ENCODE assay signal across 10 cellular contexts in genomic region chr9:113853333-113853732, GRCh38. TPM values are rescaled to one million over a fixed set of nuclear protein-coding genes. Genes with fewer than 3 reads are reported as not detected.
DNase-seq lines count a peak whose midpoint lies in the region; ATAC-seq and TF ChIP-seq lines count a peak whose summit lies in the region.
"Had no signal": no experiment of that assay in that cellular context is flagged by ENCODE, and none has a peak within 500 bp of the region (broad histone marks: within the 10 kb centered on the region; RNA-seq: fewer than 3 reads in every experiment).

No MANE protein-coding gene starts in this region.

- H3F3A ChIP-seq in SK-N-SH (replicated peaks; ENCODE audit: insufficient read depth) = no peaks in the 10 kb centered on the region

- H2AFZ ChIP-seq in SK-N-SH (ENCODE audit: low read depth) = no peak overlapping the region

- no peak for ATAC-seq in SK-N-SH treated with all-trans-retinoic acid at 6 μM for 48 hours

- H3K4me2 ChIP-seq in SK-N-SH = no peak overlapping the region

- H3K27me3 ChIP-seq in SK-N-SH (ENCODE audit: insufficient read depth) = no peaks in the 10 kb centered on the region
- no peaks in the 10 kb centered on the region for H3K27me3 ChIP-seq in stomach
- no peaks in the 10 kb centered on the region for H3K27me3 ChIP-seq in CD4-positive, alpha-beta memory T cell (ENCODE audit: insufficient read depth, low read length)

- no peaks in the 10 kb centered on the region for H3K36me3 Mint-ChIP-seq in CD4-positive, alpha-beta memory T cell

- no peak overlapping the region for H3K4me3 Mint-ChIP-seq in CD4-positive, alpha-beta memory T cell
- H3K4me3 Mint-ChIP-seq: CD8-positive, alpha-beta memory T cell had no signal

- H3K4me3 ChIP-seq in SK-N-SH (ENCODE audit: low read depth in 2 of 2, low read length in 1 of 2) (no peak overlapping the region), fibroblast of pulmonary artery (replicated peaks; ENCODE audit: low read depth, low read length) (no peak overlapping the region), stomach (no peak overlapping the region)
- H3K4me3 ChIP-seq in CD4-positive, alpha-beta memory T cell (ENCODE audit: low read length in 2 of 2) = no peak overlapping the region

- CTCF ChIA-PET in SK-N-SH (lab: Yijun Ruan, JAX) = interaction anchor here (0.6 to 1.3 kb wide), 5 partner anchors 10 to 46 kb away, joined by 3 to 5 read pairs (median 3); no protein-coding TSS in a partner anchor
- CTCF ChIA-PET in CD4-positive, alpha-beta memory T cell (lab: Charles Lee; ENCODE audit: partially characterized antibody) = interaction anchor here (1.3 kb wide), 1 partner anchor 10 kb away, joined by 4 read pairs; no protein-coding TSS in a partner anchor

- peaks cover 5 to 16% of the 10 kb centered on the region in 2 donors for H3K27me3 Mint-ChIP-seq in CD4-positive, alpha-beta memory T cell

- intact Hi-C loops in stomach (cut with DNase I; ENCODE audit: low total_unique reads) = no loop called here
- intact Hi-C loops in CD4-positive, alpha-beta memory T cell (cut with micrococcal nuclease) = no loop called here

- H3K36me3 ChIP-seq in SK-N-SH (replicated peaks in 1 of 2; ENCODE audit: control insufficient read depth in 1 of 2, insufficient read depth in 2 of 2, low read length in 1 of 2) = no peaks in the 10 kb centered on the region
- H3K36me3 ChIP-seq in stomach = no peaks in the 10 kb centered on the region
- H3K36me3 ChIP-seq in CD4-positive, alpha-beta memory T cell (ENCODE audit: insufficient read depth, low read length) = no peaks in the 10 kb centered on the region

- H3K9me3 ChIP-seq in SK-N-SH = 0 out of 2 replicates have a peak, but pooled peaks cover 4% of the 10 kb centered on the region
- H3K9me3 ChIP-seq in stomach = peaks cover 0 to 8% (median 6%) of the 10 kb centered on the region in 4 donors
- H3K9me3 ChIP-seq in CD4-positive, alpha-beta memory T cell (ENCODE audit: control insufficient read depth in 1 of 2, low read length in 2 of 2) = no peaks in the 10 kb centered on the region

- H3K79me2 ChIP-seq in SK-N-SH (ENCODE audit: insufficient read depth) = no peaks in the 10 kb centered on the region

- TF ChIP-seq POLR2A in stomach (IDR thresholded peaks at IDR 0.05) = no peak

- TF ChIP-seq EP300 in SK-N-SH (IDR thresholded peaks at IDR 0.05; ENCODE audit: borderline replicate concordance in 1 of 2, low read depth in 1 of 2, low read length in 1 of 2) (no peak), stomach (IDR thresholded peaks at IDR 0.05) (no peak)

- WGBS in SK-N-SH (ENCODE audit: low lambda C conversion rate) = 45% methylated on average over 2 of the region's 2 CpGs
- 48 to 55% (median 50%) methylated on average over 2 of the region's 2 CpGs for WGBS in stomach, 5 donors

- TF ChIP-seq RAD21 in SK-N-SH (IDR thresholded peaks at IDR 0.05; ENCODE audit: low read length) = peak; percentile 31; the same call in 1 of the 2 replicates

- H4K20me1 ChIP-seq in SK-N-SH (ENCODE audit: insufficient read depth) = no peaks in the 10 kb centered on the region

- H3K27ac ChIP-seq in SK-N-SH (ENCODE audit: low read depth in 2 of 2, low read length in 1 of 2) = no peak overlapping the region
- no peak overlapping the region for H3K27ac ChIP-seq in stomach
- no peak overlapping the region for H3K27ac ChIP-seq in CD4-positive, alpha-beta memory T cell (ENCODE audit: low read depth, low read length)

- DNase-seq in SK-N-SH (no peak), OCI-M1 (lab: John Stamatoyannopoulos, UW) (peak; percentile 50), fibroblast of pulmonary artery (ENCODE audit: low read depth) (no peak), stomach (peak; percentile 43), GDM1 (lab: John Stamatoyannopoulos, UW) (no peak), AG08395 (ENCODE audit: low spot score) (no peak)
- DNase-seq in CD4-positive, alpha-beta memory T cell = no peak
- DNase-seq: CD8-positive, alpha-beta memory T cell; effector memory CD4-positive, alpha-beta T cell had no signal

- no peaks in the 10 kb centered on the region for H3K4me1 ChIP-seq in SK-N-SH (ENCODE audit: control insufficient read depth in 1 of 2, insufficient read depth in 2 of 2, low read depth in 1 of 2, low read length in 1 of 2)
- H3K4me1 ChIP-seq in stomach = peaks cover 0 to 8% (median 0%) of the 10 kb centered on the region in 4 donors
- H3K4me1 ChIP-seq in CD4-positive, alpha-beta memory T cell (ENCODE audit: insufficient read depth, low read length) = no peaks in the 10 kb centered on the region

- H3K9me2 ChIP-seq in SK-N-SH = no peaks in the 10 kb centered on the region

- TF ChIP-seq CTCF in SK-N-SH (IDR thresholded peaks at IDR 0.05) (peak; percentile 38; the same call in 1 of the 2 replicates), fibroblast of pulmonary artery (IDR thresholded peaks at IDR 0.05; ENCODE audit: low read length, missing control alignments) (peak; percentile 50), stomach (IDR thresholded peaks at IDR 0.05) (peak in 5 of 7 experiments; percentile 31 to 61 (median 42))

- no peak overlapping the region for H3K9ac ChIP-seq in SK-N-SH

- H3K4me1 Mint-ChIP-seq in CD4-positive, alpha-beta memory T cell = no peaks in the 10 kb centered on the region
- H3K4me1 Mint-ChIP-seq: CD8-positive, alpha-beta memory T cell had no signal

- peaks cover 0 to 29% (median 13%) of the 10 kb centered on the region in 8 donors for H3K9me3 Mint-ChIP-seq in CD4-positive, alpha-beta memory T cell

- no peak overlapping the region for H3K27ac Mint-ChIP-seq in CD4-positive, alpha-beta memory T cell
- H3K27ac Mint-ChIP-seq: CD8-positive, alpha-beta memory T cell had no signal

- POLR2A ChIA-PET in SK-N-SH (lab: Yijun Ruan, JAX) = no interaction called here
- POLR2A ChIA-PET in CD4-positive, alpha-beta memory T cell (lab: Charles Lee; ENCODE audit: partially characterized antibody) = interaction anchor here (0.6 kb wide), 1 partner anchor 49 kb away, joined by 4 read pairs; no protein-coding TSS in a partner anchor

TF ChIP-seq in SK-N-SH, 30 proteins besides CTCF, POLR2A, EP300 and RAD21:
- TF ChIP-seq GABPA (IDR thresholded peaks at IDR 0.05; ENCODE audit: low read depth) = no peak
- TF ChIP-seq SMC3 (IDR thresholded peaks at IDR 0.05; ENCODE audit: low read depth, low read length) = 0 out of 2 replicates have a peak, but pooled peaks have one; percentile 17

TF ChIP-seq in SK-N-SH treated with all-trans-retinoic acid at 6 μM for 48 hours, 23 proteins besides CTCF, POLR2A, EP300 and RAD21:
- TF ChIP-seq OSR1 (CRISPR knock-in tag; IDR thresholded peaks at IDR 0.05) = no peak
- no peak for TF ChIP-seq ZFP3 (CRISPR knock-in tag; IDR thresholded peaks at IDR 0.05)
- TF ChIP-seq TCF4 (CRISPR knock-in tag; IDR thresholded peaks at IDR 0.05; ENCODE audit: borderline replicate concordance) = no peak
- no peak for TF ChIP-seq ZNF70 (CRISPR knock-in tag; IDR thresholded peaks at IDR 0.05)
- TF ChIP-seq CSRNP3 (CRISPR knock-in tag; IDR thresholded peaks at IDR 0.05) = no peak
- TF ChIP-seq PPARA (CRISPR knock-in tag; IDR thresholded peaks at IDR 0.05; ENCODE audit: borderline replicate concordance) = no peak
- TF ChIP-seq ESRRG (CRISPR knock-in tag; IDR thresholded peaks at IDR 0.05) = no peak
- TF ChIP-seq BACH2 (CRISPR knock-in tag; IDR thresholded peaks at IDR 0.05; ENCODE audit: borderline replicate concordance) = no peak
- no peak for TF ChIP-seq CSDC2 (CRISPR knock-in tag; IDR thresholded peaks at IDR 0.05)
- no peak for TF ChIP-seq ZNF565 (CRISPR knock-in tag; conservative IDR thresholded peaks at IDR 0.05; ENCODE audit: low read depth)
- TF ChIP-seq PATZ1 (CRISPR knock-in tag; IDR thresholded peaks at IDR 0.05; ENCODE audit: borderline replicate concordance) = no peak

RNA-seq across cellular contexts. Expression of gene ZNF618, which starts 22.8 kb away (rescaled TPM):
- polyA plus RNA-seq in SK-N-SH (2012; rRNA removed) (5.0 and 6.2 TPM in 2 replicates), stomach (1 to 10 TPM; 1.2 to 3.0 (median 1.5) TPM)
- polyA plus RNA-seq in SK-N-SH (2012; cell fraction: cytosol; rRNA removed) = 3.0 and 4.1 TPM in 2 replicates
- polyA plus RNA-seq in SK-N-SH (2012; cell fraction: nucleus; rRNA removed) = 12.1 and 12.9 TPM in 2 replicates
- total RNA-seq in stomach = 10 to 100 TPM in 3 of 5 donors, 1 to 10 TPM in 2; 2.3 to 19.8 (median 13.4) TPM
- 1 to 10 TPM in 1 of 2 experiments, under 1 TPM in 1; 0.80 to 1.7 TPM for total RNA-seq in CD4-positive, alpha-beta memory T cell
- under 1 TPM in 1 of 2 donors, not detected in 1; 0.79 TPM for polyA plus RNA-seq in CD4-positive, alpha-beta memory T cell

Comparison
In these comparisons a context has a peak if more than half of its experiments do, and no peak if none do; other contexts are left out.
1. DNase-seq: peak in OCI-M1 (single experiment) and stomach (single experiment); none in SK-N-SH (single experiment), fibroblast of pulmonary artery (single experiment), GDM1 (single experiment), CD4-positive, alpha-beta memory T cell (0 of 5) and AG08395 (single experiment).
2. Peak in every context shown above with its lines, with median percentiles within 50 percentile points of each other: CTCF ChIP-seq.